9 cellular contexts compared by ENCODE assay signal in the genomic region with DNA sequence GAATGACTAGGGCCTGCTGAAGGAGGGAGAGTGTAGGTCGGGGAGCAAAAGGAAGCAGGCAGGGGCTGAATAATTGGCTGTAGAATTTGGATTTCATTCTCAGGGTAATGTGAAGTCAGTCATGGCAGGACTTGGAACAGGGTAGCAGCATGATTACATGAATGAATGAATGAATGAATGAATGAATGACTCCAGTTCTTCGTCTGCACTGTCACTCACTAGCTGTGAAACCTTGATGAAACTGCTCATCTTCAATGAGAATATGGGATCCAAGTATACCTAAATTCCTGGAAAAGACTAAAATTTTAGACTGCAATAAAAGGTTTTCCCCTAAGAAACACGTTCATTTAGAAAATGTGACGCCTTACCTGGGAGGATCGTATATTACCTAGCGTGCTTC.
"Had no signal": no experiment of that assay in that cellular context is flagged by ENCODE, and none has a peak within 500 bp of the region (broad histone marks: within the 10 kb centered on the region; RNA-seq: fewer than 3 reads in every experiment).

No MANE protein-coding gene starts in this region.

- FAIRE-seq: H1, H54, HepG2 had no signal

- DNase-seq: H9, HCEC 1CT, Kasumi-1, KG1 had no signal

- H3K27ac ChIP-seq: HL-60 had no signal

- H3K4me1 Mint-ChIP-seq: GM23338 had no signal

- H2AFZ ChIP-seq: GM23338 had no signal

- H3K4me3 Mint-ChIP-seq: GM23338, H9 had no signal

- H3K27ac Mint-ChIP-seq: GM23338, H9 had no signal

- H3K9me3 Mint-ChIP-seq: GM23338 had no signal

- ATAC-seq: GM23338, HepG2 had no signal

- H3K4me2 ChIP-seq: GM23338 had no signal

- H3K4me3 ChIP-seq: GM23338 had no signal
